ENCODE assay signal across 18 cellular contexts in the genomic region with DNA sequence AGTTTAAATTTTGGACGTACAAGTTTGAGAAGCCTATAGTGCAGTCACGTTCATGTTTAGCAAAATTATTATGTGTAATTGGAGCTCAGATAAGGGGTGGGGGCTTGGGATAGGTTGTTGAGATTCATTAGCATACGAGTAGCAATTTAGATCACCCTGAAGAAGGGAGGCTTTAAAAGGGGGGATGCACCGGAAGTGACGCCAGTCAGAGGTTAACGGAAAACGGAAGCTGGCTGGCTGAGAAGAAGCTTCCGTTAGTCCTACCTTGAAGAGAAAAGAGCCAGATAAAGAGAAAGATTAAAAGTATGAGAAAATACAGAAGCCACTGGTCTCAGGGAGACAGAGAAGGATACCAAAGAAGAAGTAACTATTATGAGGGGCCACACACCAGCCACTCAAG.
DNase-seq lines count a peak whose midpoint lies in the region; ATAC-seq and TF ChIP-seq lines count a peak whose summit lies in the region.
"Had no signal": no experiment of that assay in that cellular context is flagged by ENCODE, and none has a peak within 500 bp of the region (broad histone marks: within the 10 kb centered on the region; RNA-seq: fewer than 3 reads in every experiment).

No MANE protein-coding gene starts in this region.

- H3K27ac ChIP-seq in HL-60 (replicated peaks), result peak overlapping the region; percentile 79
- H3K27ac ChIP-seq in SU-DHL-6 (ENCODE audit: low read depth, low read length), result no peak overlapping the region
- H3K27ac ChIP-seq: coronary artery had no signal

- peak overlapping the region; percentile 29 for H3K4me3 Mint-ChIP-seq in T-helper 1 cell treated with Interleukin-12 subunit alpha and Interleukin-12 subunit beta and Interleukin-4 antibody, amounts not matched to agents 30 μg/mL and 1 μg/mL, for 36 hours
- peak overlapping the region; percentile 50 for H3K4me3 Mint-ChIP-seq in nephron progenitor cell

- H3K27me3 ChIP-seq in HL-60 (ENCODE audit: insufficient read depth, poor library complexity, severe bottlenecking) (no peaks in the 10 kb centered on the region), SU-DHL-6 (ENCODE audit: low read length) (no peaks in the 10 kb centered on the region)
- H3K27me3 ChIP-seq: sigmoid colon had no signal

- no peak overlapping the region for H3K4me2 ChIP-seq in SU-DHL-6 (ENCODE audit: low read depth, low read length, poor library complexity, severe bottlenecking)

- no peaks in the 10 kb centered on the region for H3K36me3 Mint-ChIP-seq in T-helper 1 cell treated with Interleukin-12 subunit alpha and Interleukin-12 subunit beta and Interleukin-4 antibody, amounts not matched to agents 30 μg/mL and 1 μg/mL, for 36 hours (ENCODE audit: low read depth)
- H3K36me3 Mint-ChIP-seq in nephron progenitor cell (ENCODE audit: low read depth), result no peaks in the 10 kb centered on the region

- no peaks in the 10 kb centered on the region for H4K20me1 ChIP-seq in SU-DHL-6 (ENCODE audit: low read depth, low read length)

- H3K9me3 Mint-ChIP-seq in T-helper 1 cell treated with Interleukin-12 subunit alpha and Interleukin-12 subunit beta and Interleukin-4 antibody, amounts not matched to agents 30 μg/mL and 1 μg/mL, for 36 hours, result no peaks in the 10 kb centered on the region
- H3K9me3 Mint-ChIP-seq in nephron progenitor cell, result peaks cover 8% of the 10 kb centered on the region

- H3K27ac Mint-ChIP-seq in T-helper 1 cell treated with Interleukin-12 subunit alpha and Interleukin-12 subunit beta and Interleukin-4 antibody, amounts not matched to agents 30 μg/mL and 1 μg/mL, for 36 hours, result no peak overlapping the region
- peak overlapping the region; percentile 86 for H3K27ac Mint-ChIP-seq in nephron progenitor cell

- DNase-seq in T-helper 1 cell (no peak), HL-60 (ENCODE audit: low read depth in 1 of 2, low spot score in 1 of 2) (peak; percentile 47 to 74), nephron progenitor cell (no peak), HuH-7 (ENCODE audit: low spot score) (no peak)
- DNase-seq: activated CD8-positive, alpha-beta memory T cell treated with anti-CD3 and anti-CD28 coated beads, Interleukin-2, amount 50 U/mL, for 48 hours; amniotic stem cell; hippocampal formation; IMR-90; left colon; NCI-H1436; SHP77 treated with DMSO at 0.1 percent for 48 hours; sigmoid colon; stimulated activated naive CD4-positive, alpha-beta T cell treated with Interleukin-2 at 50 U/mL for 16 hours had no signal

- H3K79me2 ChIP-seq in SU-DHL-6 (ENCODE audit: insufficient read depth, low read length), result no peaks in the 10 kb centered on the region; the same call in 1 of the 2 replicates

- peaks cover 6% of the 10 kb centered on the region for H3K27me3 Mint-ChIP-seq in T-helper 1 cell treated with Interleukin-12 subunit alpha and Interleukin-12 subunit beta and Interleukin-4 antibody, amounts not matched to agents 30 μg/mL and 1 μg/mL, for 36 hours (ENCODE audit: low read depth)
- peaks cover 47% of the 10 kb centered on the region for H3K27me3 Mint-ChIP-seq in nephron progenitor cell (ENCODE audit: low read depth, poor library complexity)

- no peak for ATAC-seq in GM18909 (IDR thresholded peaks at IDR 0.05; ENCODE audit: poor library complexity, unreplicated experiment)
- ATAC-seq in GM19328 (IDR thresholded peaks at IDR 0.05; ENCODE audit: unreplicated experiment), result no peak

- peak overlapping the region; percentile 50 for H3K4me3 ChIP-seq in HL-60 (replicated peaks; ENCODE audit: insufficient read depth, low read length)
- no peak overlapping the region for H3K4me3 ChIP-seq in SU-DHL-6 (ENCODE audit: insufficient read depth, low read length, poor library complexity, severe bottlenecking)

- no peak overlapping the region for H3K9ac ChIP-seq in SU-DHL-6 (ENCODE audit: low read length)

- H3F3A ChIP-seq in SU-DHL-6 (ENCODE audit: insufficient read depth), result no peaks in the 10 kb centered on the region

- no peaks in the 10 kb centered on the region for H3K9me3 ChIP-seq in SU-DHL-6 (ENCODE audit: insufficient read depth, low read length)
- H3K9me3 ChIP-seq: sigmoid colon had no signal

- no peaks in the 10 kb centered on the region for H3K36me3 ChIP-seq in SU-DHL-6 (ENCODE audit: low read length)
- H3K36me3 ChIP-seq: sigmoid colon had no signal

- H3K4me1 Mint-ChIP-seq in T-helper 1 cell treated with Interleukin-12 subunit alpha and Interleukin-12 subunit beta and Interleukin-4 antibody, amounts not matched to agents 30 μg/mL and 1 μg/mL, for 36 hours (ENCODE audit: low read depth), result peaks cover 16% of the 10 kb centered on the region
- peaks cover 8% of the 10 kb centered on the region for H3K4me1 Mint-ChIP-seq in nephron progenitor cell

- H3K9me2 ChIP-seq in SU-DHL-6 (replicated peaks; ENCODE audit: insufficient read depth, low read length), result no peaks in the 10 kb centered on the region

- TF ChIP-seq CTCF in HL-60 (IDR thresholded peaks at IDR 0.05; ENCODE audit: insufficient read depth, low read length) (no peak), SU-DHL-6 (IDR thresholded peaks at IDR 0.05; ENCODE audit: insufficient read depth, low read length, poor library complexity, severe bottlenecking) (no peak), nephron progenitor cell (IDR thresholded peaks at IDR 0.05) (no peak)

- H2AFZ ChIP-seq in SU-DHL-6 (ENCODE audit: low read depth, low read length, severe bottlenecking), result peak overlapping the region; percentile 85

Comparison
In these comparisons a context has a peak if more than half of its experiments do, and no peak if none do; other contexts are left out.
1. DNase-seq: peak in HL-60 (2 of 2); none in T-helper 1 cell (0 of 5), nephron progenitor cell (single experiment) and HuH-7 (single experiment).